19 cellular contexts compared by ENCODE assay signal in genomic region chr19:33130433-33130832, GRCh38.
"Had no signal": no experiment of that assay in that cellular context is flagged by ENCODE, and none has a peak within 500 bp of the region (broad histone marks: within the 10 kb centered on the region; RNA-seq: fewer than 3 reads in every experiment).

No MANE protein-coding gene starts in this region.

- H3K4me3 Mint-ChIP-seq: memory B cell, natural killer cell had no signal

- ATAC-seq: gastrocnemius medialis, left lobe of liver, natural killer cell, right lobe of liver had no signal

- H3K9me3 ChIP-seq: gastrocnemius medialis, right lobe of liver, stomach, thyroid gland had no signal

- H3K27ac ChIP-seq: gastrocnemius medialis, parathyroid adenoma, right lobe of liver, stomach, thyroid gland had no signal

- DNase-seq: cortex of kidney; foreskin fibroblast; gastrocnemius medialis; head of caudate nucleus; kidney; natural killer cell; small intestine; stimulated activated CD4-positive, alpha-beta T cell treated with anti-CD3 and anti-CD28 coated beads, Interleukin-15, amount 100 ng/mL, for 24 hours; stimulated activated CD4-positive, alpha-beta T cell treated with anti-CD3 and anti-CD28 coated beads, Interleukin-2, amount 100 ng/mL, for 48 hours; stimulated activated naive CD4-positive, alpha-beta T cell treated with Interleukin-2 at 50 U/mL for 16 hours; stomach; thyroid gland; trophoblast cell had no signal

- FAIRE-seq: kidney, small intestine had no signal

- H3K4me1 ChIP-seq: gastrocnemius medialis, right lobe of liver, thyroid gland had no signal

- H3K9me3 Mint-ChIP-seq: natural killer cell had no signal

- H3K27ac Mint-ChIP-seq: memory B cell, natural killer cell, progenitor cell of endocrine pancreas had no signal

- H3K4me3 ChIP-seq: gastrocnemius medialis, lung, right lobe of liver, stomach, thyroid gland had no signal

- H3K27me3 ChIP-seq: right lobe of liver had no signal

- H3K9ac ChIP-seq: parathyroid adenoma had no signal
